23 cellular contexts compared by ENCODE assay signal in the genomic region with DNA sequence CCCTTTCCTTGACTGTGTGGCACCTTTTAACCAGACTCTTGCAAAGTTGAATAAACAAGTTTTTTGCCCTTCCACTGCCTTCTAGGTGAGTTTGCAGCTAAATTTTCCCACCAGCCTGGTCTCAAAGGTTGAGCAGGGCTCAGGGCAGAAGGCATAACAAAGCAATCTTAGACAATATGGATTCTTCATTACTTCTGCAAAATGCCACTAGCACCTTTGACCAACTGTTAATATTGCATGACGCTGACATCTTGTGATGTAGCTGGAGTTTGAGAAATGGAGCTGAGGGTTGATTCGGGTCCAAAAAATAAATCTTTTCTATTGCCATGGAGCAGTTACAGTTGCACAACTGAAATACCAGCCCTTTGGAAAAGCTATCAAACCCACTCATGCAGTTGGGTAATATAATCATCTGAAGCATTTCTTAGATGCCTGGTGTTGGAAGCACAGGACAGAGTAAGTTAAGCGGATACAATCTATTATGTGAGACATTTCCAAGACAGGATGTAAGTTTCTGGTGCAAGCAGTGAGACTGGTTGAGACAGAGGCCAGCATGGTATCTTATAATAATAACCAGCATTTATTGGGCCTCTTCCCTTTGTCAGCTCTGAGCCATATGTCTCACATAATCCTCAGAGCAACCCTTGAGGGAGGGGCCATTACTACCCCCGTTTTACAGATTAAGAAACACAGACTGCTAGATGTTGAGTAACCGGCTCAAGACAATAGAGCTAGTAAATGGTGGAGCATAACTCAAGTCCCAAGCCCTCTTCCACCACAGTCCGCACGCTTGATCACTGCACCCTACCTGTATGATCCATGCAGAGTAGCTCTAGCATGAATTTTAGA.
DNase-seq lines count a peak whose midpoint lies in the region; ATAC-seq and TF ChIP-seq lines count a peak whose summit lies in the region.
"Had no signal": no experiment of that assay in that cellular context is flagged by ENCODE, and none has a peak within 500 bp of the region (broad histone marks: within the 10 kb centered on the region; RNA-seq: fewer than 3 reads in every experiment).

No MANE protein-coding gene starts in this region.

- no peaks in the 10 kb centered on the region for H3K36me3 Mint-ChIP-seq in nephron (ENCODE audit: low read depth)
- no peaks in the 10 kb centered on the region for H3K36me3 Mint-ChIP-seq in effector memory CD8-positive, alpha-beta T cell (ENCODE audit: insufficient read depth)
- H3K36me3 Mint-ChIP-seq: activated CD4-positive, alpha-beta memory T cell treated with anti-CD3 and anti-CD28 coated beads for 36 hours; neural progenitor cell had no signal

- H3K4me3 Mint-ChIP-seq in nephron: no peak overlapping the region
- H3K4me3 Mint-ChIP-seq in effector memory CD8-positive, alpha-beta T cell: no peak overlapping the region
- H3K4me3 Mint-ChIP-seq: activated CD4-positive, alpha-beta memory T cell treated with anti-CD3 and anti-CD28 coated beads for 36 hours; activated naive CD8-positive, alpha-beta T cell treated with anti-CD3 and anti-CD28 coated beads, Interleukin-2, amount 50 U/mL, for 24 hours; neural progenitor cell had no signal

- peak overlapping the region; percentile 36 to 73 (median 68) for H3K27ac Mint-ChIP-seq in nephron
- H3K27ac Mint-ChIP-seq in effector memory CD8-positive, alpha-beta T cell: no peak overlapping the region
- H3K27ac Mint-ChIP-seq: activated CD4-positive, alpha-beta memory T cell treated with anti-CD3 and anti-CD28 coated beads for 36 hours; activated naive CD8-positive, alpha-beta T cell treated with anti-CD3 and anti-CD28 coated beads, Interleukin-2, amount 50 U/mL, for 24 hours; neural progenitor cell had no signal

- peaks cover 21% of the 10 kb centered on the region for H3K4me1 Mint-ChIP-seq in nephron
- H3K4me1 Mint-ChIP-seq in effector memory CD8-positive, alpha-beta T cell (ENCODE audit: low read depth in 2 of 2): no peaks in the 10 kb centered on the region
- H3K4me1 Mint-ChIP-seq: activated naive CD8-positive, alpha-beta T cell treated with anti-CD3 and anti-CD28 coated beads, Interleukin-2, amount 50 U/mL, for 24 hours; neural progenitor cell had no signal

- no peak for TF ChIP-seq POLR2A in NB4 (IDR thresholded peaks at IDR 0.05; ENCODE audit: extremely low read depth, insufficient read length)

- no peak overlapping the region for H3K4me3 ChIP-seq in AG09309 (ENCODE audit: control insufficient read depth, low read depth, low read length)
- no peak overlapping the region for H3K4me3 ChIP-seq in NB4 (ENCODE audit: low read depth, low read length)
- no peak overlapping the region for H3K4me3 ChIP-seq in choroid plexus epithelial cell (ENCODE audit: low read depth, low read length)
- H3K4me3 ChIP-seq: neural progenitor cell, tibial artery had no signal

- TF ChIP-seq CTCF in AG09309 (IDR thresholded peaks at IDR 0.05; ENCODE audit: control insufficient read depth, insufficient read depth, low read depth, low read length, missing control alignments): no peak
- TF ChIP-seq CTCF in NB4 (IDR thresholded peaks at IDR 0.05; ENCODE audit: low read depth, low read length): no peak
- TF ChIP-seq CTCF in choroid plexus epithelial cell (conservative IDR thresholded peaks at IDR 0.05; ENCODE audit: low read depth, low read length): no peak
- no peak for TF ChIP-seq CTCF in nephron (IDR thresholded peaks at IDR 0.05; ENCODE audit: unreplicated experiment in 3 of 3)

- no peaks in the 10 kb centered on the region for H3K9me3 Mint-ChIP-seq in nephron
- H3K9me3 Mint-ChIP-seq in effector memory CD8-positive, alpha-beta T cell: no peaks in the 10 kb centered on the region
- H3K9me3 Mint-ChIP-seq: activated CD4-positive, alpha-beta memory T cell treated with anti-CD3 and anti-CD28 coated beads for 36 hours; activated naive CD8-positive, alpha-beta T cell treated with anti-CD3 and anti-CD28 coated beads, Interleukin-2, amount 50 U/mL, for 24 hours; neural progenitor cell had no signal

- no peak for ATAC-seq in HG02852 (IDR thresholded peaks at IDR 0.05; ENCODE audit: unreplicated experiment)
- no peak for ATAC-seq in HG03520 (IDR thresholded peaks at IDR 0.05; ENCODE audit: unreplicated experiment)
- no peak for ATAC-seq in effector memory CD8-positive, alpha-beta T cell (replicated peaks)
- ATAC-seq: activated naive CD8-positive, alpha-beta T cell treated with anti-CD3 and anti-CD28 coated beads, Interleukin-2, amount 50 U/mL, for 24 hours; sciatic nerve had no signal

- no peaks in the 10 kb centered on the region for H3K27me3 Mint-ChIP-seq in nephron (ENCODE audit: low read depth)
- H3K27me3 Mint-ChIP-seq in effector memory CD8-positive, alpha-beta T cell: peaks cover 23 to 26% of the 10 kb centered on the region in 2 donors

- DNase-seq in AG09309 (ENCODE audit: low read depth) (peak; percentile 81), NB4 (ENCODE audit: low read depth) (peak; percentile 53), choroid plexus epithelial cell (ENCODE audit: low read depth) (peak; percentile 35), NCI-H1417 (lab: John Stamatoyannopoulos, UW) (no peak)
- no peak for DNase-seq in effector memory CD8-positive, alpha-beta T cell
- DNase-seq: ACHN; activated CD4-positive, alpha-beta memory T cell treated with anti-CD3 and anti-CD28 coated beads for 36 hours; activated naive CD8-positive, alpha-beta T cell treated with anti-CD3 and anti-CD28 coated beads, Interleukin-2, amount 50 U/mL, for 24 hours; activated T-cell treated with anti-CD3 and anti-CD28 coated beads, Interleukin-2, amount 50 U/mL, for 48 hours; central memory CD4-positive, alpha-beta T cell; effector memory CD4-positive, alpha-beta T cell; GDM1; KG1; mesendoderm; NCI-H345; OCI-M1; stimulated activated CD4-positive, alpha-beta T cell treated with anti-CD3 and anti-CD28 coated beads, Interleukin-4, amount 100 ng/mL, for 4 hours; tibial artery had no signal

Comparison
In these comparisons a context has a peak if more than half of its experiments do, and no peak if none do; other contexts are left out.
1. DNase-seq: peak in AG09309 (single experiment), NB4 (single experiment) and choroid plexus epithelial cell (single experiment); none in NCI-H1417 (0 of 3) and effector memory CD8-positive, alpha-beta T cell (0 of 3).
2. H3K27ac Mint-ChIP-seq: peak in nephron (3 of 3); none in effector memory CD8-positive, alpha-beta T cell (0 of 2).